In the genomic region with DNA sequence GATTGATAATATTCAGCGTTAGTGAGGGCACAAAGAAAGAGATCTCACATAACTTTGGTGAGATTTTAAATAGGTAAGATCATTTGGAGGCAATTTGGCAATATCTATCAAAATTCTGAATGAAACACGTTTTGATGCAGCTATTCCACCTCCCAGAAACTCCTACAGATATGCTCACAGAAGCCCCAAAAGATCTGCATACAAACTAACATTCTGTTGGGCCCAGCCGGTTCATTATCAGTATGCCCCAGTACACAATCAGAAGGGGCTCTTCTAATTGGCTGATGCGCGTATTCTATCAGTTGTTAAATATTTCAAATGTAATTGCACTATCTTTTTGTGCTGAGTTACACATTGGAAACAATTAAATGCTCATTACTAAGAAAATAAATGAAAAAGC, we compare ENCODE assay signal across 25 cellular contexts.
"Had no signal": no experiment of that assay in that cellular context is flagged by ENCODE, and none has a peak within 500 bp of the region (broad histone marks: within the 10 kb centered on the region; RNA-seq: fewer than 3 reads in every experiment).

No MANE protein-coding gene starts in this region.

- H3K4me3 Mint-ChIP-seq: naive thymus-derived CD4-positive, alpha-beta T cell had no signal

- H3K36me3 Mint-ChIP-seq: naive thymus-derived CD4-positive, alpha-beta T cell had no signal

- ATAC-seq: esophagus mucosa; gastrocnemius medialis; heart right ventricle; left cardiac atrium; left lung; left ventricle myocardium superior; lower lobe of right lung; naive thymus-derived CD4-positive, alpha-beta T cell had no signal

- FAIRE-seq: colon, endothelial cell of umbilical vein, islet of Langerhans, keratinocyte had no signal

- H3K4me3 ChIP-seq: coronary artery, dorsolateral prefrontal cortex, esophagus squamous epithelium, gastrocnemius medialis, heart right ventricle, left lung, lower lobe of right lung had no signal

- H3K27ac ChIP-seq: coronary artery, dorsolateral prefrontal cortex, esophagus squamous epithelium, gastrocnemius medialis, heart right ventricle, left lung, lower lobe of right lung had no signal

- H3K9me3 ChIP-seq: esophagus squamous epithelium, gastrocnemius medialis, heart right ventricle, left lung, lower lobe of right lung had no signal

- DNase-seq: dermis blood vessel endothelial cell; dorsolateral prefrontal cortex; effector CD4-positive, alpha-beta T cell; effector memory CD4-positive, alpha-beta T cell; esophagus squamous epithelium; foreskin fibroblast; foreskin melanocyte; gastrocnemius medialis; glutamatergic neuron; head of caudate nucleus; heart right ventricle; hippocampal formation; left cardiac atrium; left lung; left ventricle myocardium superior; lower lobe of right lung; mesenchymal stem cell; midbrain; naive thymus-derived CD4-positive, alpha-beta T cell had no signal

- H3K36me3 ChIP-seq: esophagus squamous epithelium, gastrocnemius medialis, heart right ventricle, left lung, lower lobe of right lung had no signal

- H3K9me3 Mint-ChIP-seq: naive thymus-derived CD4-positive, alpha-beta T cell had no signal

- H3K27ac Mint-ChIP-seq: naive thymus-derived CD4-positive, alpha-beta T cell had no signal

- H3K27me3 ChIP-seq: esophagus squamous epithelium, gastrocnemius medialis, heart right ventricle, left lung had no signal
